In the genomic region with DNA sequence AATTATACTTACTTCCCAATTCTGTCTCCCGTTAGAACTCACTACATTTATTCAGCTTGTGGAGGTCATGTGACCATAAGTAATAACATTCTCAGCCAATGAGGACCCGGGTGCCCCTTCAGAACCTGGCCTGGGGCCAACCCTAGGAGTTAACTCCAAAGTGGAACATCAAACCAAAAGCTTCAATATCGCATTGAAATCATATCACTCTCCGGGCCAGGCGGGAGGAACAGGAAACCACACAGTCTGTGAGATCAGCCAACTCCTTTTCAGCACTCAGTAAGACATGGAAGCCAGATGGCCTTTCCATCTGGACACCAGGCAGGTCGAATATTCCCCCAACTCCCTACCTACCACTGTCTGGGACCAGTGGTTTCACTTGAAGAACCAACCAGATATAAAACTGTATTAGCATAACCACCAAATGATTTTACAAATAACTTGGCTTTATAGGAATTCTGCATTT, we compare ENCODE assay signal across 9 cellular contexts. TPM values are rescaled to one million over a fixed set of nuclear protein-coding genes. Genes with fewer than 3 reads are reported as not detected.
DNase-seq lines count a peak whose midpoint lies in the region; ATAC-seq, FAIRE-seq and TF ChIP-seq lines count a peak whose summit lies in the region.
"Had no signal": no experiment of that assay in that cellular context is flagged by ENCODE, and none has a peak within 500 bp of the region (broad histone marks: within the 10 kb centered on the region; RNA-seq: fewer than 3 reads in every experiment).

No MANE protein-coding gene starts in this region.

- no peak for TF ChIP-seq RAD21 in GM12878 (IDR thresholded peaks at IDR 0.05; ENCODE audit: insufficient read depth, low read depth, low read length)

- DNase-seq in AML-193 (lab: John Stamatoyannopoulos, UW) (peak; percentile 52 to 66), Kasumi-1 (lab: John Stamatoyannopoulos, UW) (peak; percentile 92 to 94), GM12878 (ENCODE audit: low read depth, low spot score) (no peak), mesenchymal stem cell (peak; percentile 55), HT-29 (ENCODE audit: low spot score) (no peak)
- DNase-seq in naive thymus-derived CD4-positive, alpha-beta T cell = no peak
- DNase-seq: activated T-cell treated with anti-CD3 and anti-CD28 coated beads, Interleukin-2, amount 50 U/mL, for 1 hour had no signal

- H2AFZ ChIP-seq in GM12878 (ENCODE audit: control insufficient read depth, low read depth, low read length) (peak overlapping the region; percentile 55), mesenchymal stem cell (ENCODE audit: low read depth, low read length) (no peak overlapping the region)

- H3K36me3 ChIP-seq in GM12878 (ENCODE audit: control insufficient read depth in 2 of 2, insufficient read depth in 2 of 2, low read length in 1 of 2) (0 out of 4 replicates have a peak, but pooled peaks cover 0 to 6% of the 10 kb centered on the region in 2 experiments), mesenchymal stem cell (ENCODE audit: control insufficient read depth in 1 of 2, insufficient read depth in 2 of 2, low read depth in 1 of 2, low read length in 2 of 2) (no peaks in the 10 kb centered on the region)
- H3K36me3 ChIP-seq in naive thymus-derived CD4-positive, alpha-beta T cell (ENCODE audit: control insufficient read depth in 2 of 3, insufficient read depth in 3 of 3, low read length in 3 of 3) = no peaks in the 10 kb centered on the region

- SMC1A ChIA-PET in GM12878 (lab: Charles Lee; ENCODE audit: uncharacterized antibody, unreplicated experiment) = interaction anchor here (0.9 to 23.6 kb wide), 7 partner anchors 5 to 102 kb away, joined by 3 to 516 read pairs (median 6); a partner anchor contains a TSS

- H2BK15ac ChIP-seq in mesenchymal stem cell (ENCODE audit: low read depth, poor library complexity, severe bottlenecking) = no peak overlapping the region

- TF ChIP-seq EP300 in GM12878 (IDR thresholded peaks at IDR 0.05; ENCODE audit: borderline replicate concordance in 1 of 2, control insufficient read depth in 1 of 2, low read depth in 2 of 2, low read length in 2 of 2) = no peak

- peaks cover 0 to 35% (median 14%) of the 10 kb centered on the region in 5 donors for H3K36me3 Mint-ChIP-seq in naive thymus-derived CD4-positive, alpha-beta T cell

- POLR2A ChIA-PET in GM12878 (lab: Charles Lee) = interaction anchor here (0.6 to 8.0 kb wide), 7 partner anchors 10 to 96 kb away, joined by 3 to 127 read pairs (median 10); no protein-coding TSS in a partner anchor
- POLR2A ChIA-PET in naive thymus-derived CD4-positive, alpha-beta T cell (lab: Charles Lee) = interaction anchor here (0.6 kb wide), 1 partner anchor 36 kb away, joined by 3 read pairs; no protein-coding TSS in a partner anchor

- H3K9me3 ChIP-seq in GM12878 (replicated peaks; ENCODE audit: control insufficient read depth, insufficient read depth, low read length) (no peaks in the 10 kb centered on the region), mesenchymal stem cell (ENCODE audit: control insufficient read depth, low read length) (no peaks in the 10 kb centered on the region)
- no peaks in the 10 kb centered on the region for H3K9me3 ChIP-seq in naive thymus-derived CD4-positive, alpha-beta T cell (ENCODE audit: control insufficient read depth in 2 of 3, low read length in 3 of 3)

- no peak for FAIRE-seq in GM12878 (lab: Jason Lieb, UNC)

- no peak overlapping the region for H3K14ac ChIP-seq in mesenchymal stem cell (ENCODE audit: low read length in 2 of 2)

- H3K27me3 Mint-ChIP-seq in naive thymus-derived CD4-positive, alpha-beta T cell = no peaks in the 10 kb centered on the region

- H4K20me1 ChIP-seq in GM12878 (ENCODE audit: control insufficient read depth, insufficient read depth) = no peaks in the 10 kb centered on the region

- peak; percentile 2; the same call in 1 of the 3 replicates for ATAC-seq in GM12878
- ATAC-seq in naive thymus-derived CD4-positive, alpha-beta T cell = no peak
- ATAC-seq in GM18907 (IDR thresholded peaks at IDR 0.05; ENCODE audit: unreplicated experiment) = no peak
- no peak for ATAC-seq in HG03432 (IDR thresholded peaks at IDR 0.05; ENCODE audit: unreplicated experiment)

- in situ Hi-C loops in GM12878 (cut with MboI) = no loop called here

- peak overlapping the region; percentile 19 for H4K8ac ChIP-seq in mesenchymal stem cell (ENCODE audit: low read length)

- H3K4me2 ChIP-seq in GM12878 (ENCODE audit: control insufficient read depth, insufficient read depth) = peak overlapping the region; percentile 83
- no peak overlapping the region for H3K4me2 ChIP-seq in mesenchymal stem cell (ENCODE audit: low read length, poor library complexity, severe bottlenecking)

- H2BK12ac ChIP-seq in mesenchymal stem cell (ENCODE audit: low read length in 2 of 2) = peak overlapping the region in 1 of 2 experiments; percentile 59

- BruUV-seq in GM12878 (replicated peaks; lab: Mats Ljungman, UMichigan) = no TSS peak

- H3K9ac ChIP-seq in GM12878 (ENCODE audit: control insufficient read depth, insufficient read depth, low read length) = peak overlapping the region; percentile 41; the same call in 1 of the 2 replicates
- peak overlapping the region; percentile 42 for H3K9ac ChIP-seq in mesenchymal stem cell (ENCODE audit: low read length)

- H3K4me1 ChIP-seq in GM12878 (ENCODE audit: control insufficient read depth, insufficient read depth, low read length) (peaks cover 38% of the 10 kb centered on the region), mesenchymal stem cell (ENCODE audit: control insufficient read depth, insufficient read depth, low read depth, low read length) (peaks cover 14% of the 10 kb centered on the region)
- peaks cover 11 to 14% of the 10 kb centered on the region in 2 donors for H3K4me1 ChIP-seq in naive thymus-derived CD4-positive, alpha-beta T cell (ENCODE audit: control insufficient read depth in 2 of 2, insufficient read depth in 2 of 2, low read length in 2 of 2)

- H3K4me1 Mint-ChIP-seq in naive thymus-derived CD4-positive, alpha-beta T cell = peaks cover 22 to 66% (median 55%) of the 10 kb centered on the region in 7 donors

- H3K4me3 ChIP-seq in GM12878 (peak overlapping the region; percentile 62), mesenchymal stem cell (ENCODE audit: insufficient read depth in 1 of 2, low read depth in 1 of 2, low read length in 2 of 2) (peak overlapping the region in 1 of 2 experiments; percentile 25)
- H3K4me3 ChIP-seq in naive thymus-derived CD4-positive, alpha-beta T cell (ENCODE audit: low read length) = no peak overlapping the region

- H4K91ac ChIP-seq in mesenchymal stem cell (ENCODE audit: low read length) = no peak overlapping the region

- peak overlapping the region; percentile 46 to 58 for H3K18ac ChIP-seq in mesenchymal stem cell (ENCODE audit: low read depth in 1 of 2, low read length in 2 of 2)

- RAD21 ChIA-PET in GM12878 (lab: Charles Lee; ENCODE audit: unreplicated experiment) = interaction anchor here (1.4 to 18.3 kb wide), 6 partner anchors 10 to 92 kb away, joined by 4 to 340 read pairs (median 10); no protein-coding TSS in a partner anchor

- H3K27me3 ChIP-seq in GM12878 (replicated peaks in 1 of 2; ENCODE audit: control insufficient read depth in 2 of 2, insufficient read depth in 2 of 2, low read length in 1 of 2) (no peaks in the 10 kb centered on the region), mesenchymal stem cell (ENCODE audit: control insufficient read depth in 1 of 2, insufficient read depth in 1 of 2, low read length in 2 of 2) (no peaks in the 10 kb centered on the region)
- H3K27me3 ChIP-seq in naive thymus-derived CD4-positive, alpha-beta T cell (ENCODE audit: control insufficient read depth in 2 of 2, insufficient read depth in 2 of 2, low read length in 2 of 2) = no peaks in the 10 kb centered on the region

- H3K23ac ChIP-seq in mesenchymal stem cell (ENCODE audit: low read length in 2 of 2) = no peak overlapping the region

- H3K79me1 ChIP-seq in mesenchymal stem cell (replicated peaks; ENCODE audit: low read length, poor library complexity, severe bottlenecking) = no peaks in the 10 kb centered on the region

- intact Hi-C loops in GM12878 (cut with micrococcal nuclease; ENCODE audit: unreplicated experiment) = no loop called here
- intact Hi-C loops in naive thymus-derived CD4-positive, alpha-beta T cell (cut with micrococcal nuclease) = no loop called here

- CTCF ChIA-PET in GM12878 (lab: Yijun Ruan, JAX) = interaction anchor here (0.8 to 22.6 kb wide), 5 partner anchors 9 to 106 kb away, joined by 3 to 704 read pairs (median 31); a partner anchor contains a TSS
- CTCF ChIA-PET in naive thymus-derived CD4-positive, alpha-beta T cell (lab: Charles Lee) = interaction anchor here (1.9 kb wide), 1 partner anchor 10 kb away, joined by 8 read pairs; no protein-coding TSS in a partner anchor

- peak overlapping the region; percentile 38 for H2AK5ac ChIP-seq in mesenchymal stem cell (ENCODE audit: low read length, severe bottlenecking)

- WGBS in GM12878 (ENCODE audit: insufficient coverage, insufficient replicate concordance, low lambda C conversion rate, missing lambda C conversion rate) = 15% methylated on average over 6 of the region's 6 CpGs
- WGBS in mesenchymal stem cell = 59% methylated on average over 6 of the region's 6 CpGs

- TF ChIP-seq CTCF in GM12878 (IDR thresholded peaks at IDR 0.05 in 2 of 3, conservative IDR thresholded peaks at IDR 0.05 in 1 of 3; ENCODE audit: control insufficient read depth in 2 of 3, extremely low read depth in 1 of 3, insufficient read depth in 1 of 3, low read depth in 3 of 3, low read length in 3 of 3) = no peak

- peak overlapping the region in 1 of 2 experiments; percentile 35 for H3K4ac ChIP-seq in mesenchymal stem cell (ENCODE audit: low read depth in 1 of 2, low read length in 2 of 2)

- no peak overlapping the region for H3K27ac Mint-ChIP-seq in naive thymus-derived CD4-positive, alpha-beta T cell

- peak overlapping the region; percentile 67 for H3K27ac ChIP-seq in GM12878 (ENCODE audit: control insufficient read depth, insufficient read depth)
- H3K27ac ChIP-seq in mesenchymal stem cell (ENCODE audit: low read length, poor library complexity, severe bottlenecking) = no peak overlapping the region
- no peak overlapping the region for H3K27ac ChIP-seq in naive thymus-derived CD4-positive, alpha-beta T cell (ENCODE audit: low read depth, low read length)

- peaks cover 97% of the 10 kb centered on the region for H3K79me2 ChIP-seq in GM12878 (ENCODE audit: control insufficient read depth, insufficient read depth, low read length)

- H2BK120ac ChIP-seq in mesenchymal stem cell (ENCODE audit: low read depth, low read length) = no peak overlapping the region

- H2BK5ac ChIP-seq in mesenchymal stem cell (ENCODE audit: low read depth, low read length, poor library complexity, severe bottlenecking) = no peak overlapping the region

- no peaks in the 10 kb centered on the region for H3K9me3 Mint-ChIP-seq in naive thymus-derived CD4-positive, alpha-beta T cell

- peak overlapping the region in 5 of 10 donors; percentile 5 to 44 (median 12) for H3K4me3 Mint-ChIP-seq in naive thymus-derived CD4-positive, alpha-beta T cell

- no peak for TF ChIP-seq POLR2A in GM12878 (IDR thresholded peaks at IDR 0.05; ENCODE audit: low read depth, low read length)

RNA-seq across cellular contexts. Expression of a gene that starts 5.5 kb away (rescaled TPM):
- 131 and 139 TPM in 2 replicates for total RNA-seq in GM12878 (2013; cell fraction: nucleolus; rRNA removed)
- total RNA-seq in GM12878 (2014; rRNA removed) (13.3 and 16.7 TPM in 2 replicates), GM12878 (2014; rRNA removed; fragmentation: Illumina TruSeq; extraction: Trizol) (17.9 and 18.0 TPM in 2 replicates), GM12878 (2021) (65.2 and 67.1 TPM in 2 replicates)
- 21.3 TPM for polyA plus RNA-seq in GM12878 (2011; ENCODE audit: low read depth)
- polyA plus RNA-seq in GM12878 (2011; rRNA removed) (21.5 and 34.9 TPM in 2 replicates), GM12878 (2014; fragmentation: Illumina TruSeq; extraction: Trizol) (34.5 and 38.4 TPM in 2 replicates), GM12878 (2014; fragmentation: Nextera tagmentation; extraction: Ambion mirVana) (1 to 10 TPM; 6.4 to 8.1 TPM), GM12878 (2014; rRNA removed) (21.8 and 29.4 TPM in 2 replicates), GM12878 (2016; fragmentation: Nextera tagmentation; extraction: Ambion mirVana) (10 to 100 TPM; 30.5 to 37.1 TPM)
- 25.6 and 30.7 TPM in 2 replicates for polyA plus RNA-seq in GM12878 (2011; cell fraction: cytosol; rRNA removed)
- 27.1 and 30.9 TPM in 2 replicates for polyA plus RNA-seq in GM12878 (2011; cell fraction: nucleus; rRNA removed)
- polyA plus RNA-seq in GM12878 (2012) = 26.7 and 29.0 TPM in 2 replicates
- 43.1 and 49.2 TPM in 2 replicates for polyA minus RNA-seq in GM12878 (2011; rRNA and poly(A)+ RNA removed)
- polyA minus RNA-seq in GM12878 (2011; cell fraction: cytosol; rRNA and poly(A)+ RNA removed) = 20.9 and 21.9 TPM in 2 replicates
- polyA minus RNA-seq in GM12878 (2011; cell fraction: nucleus; rRNA and poly(A)+ RNA removed) = 34.6 and 56.4 TPM in 2 replicates
- polyA plus RNA-seq in mesenchymal stem cell (2013, experiment 1 of 2) = 52.7 TPM
- 51.1 TPM for polyA plus RNA-seq in mesenchymal stem cell (2013, experiment 2 of 2)
- total RNA-seq in naive thymus-derived CD4-positive, alpha-beta T cell = 10 to 100 TPM; 15.4 to 46.2 (median 19.6) TPM
- 1 to 10 TPM; 5.3 to 6.0 TPM for polyA plus RNA-seq in naive thymus-derived CD4-positive, alpha-beta T cell
- 3.2 and 4.1 TPM in 2 replicates for total RNA-seq in HT-29 (2014; rRNA removed; shearing (Covaris generic))

Comparison
In these comparisons a context has a peak if more than half of its experiments do, and no peak if none do; other contexts are left out.
1. DNase-seq: peak in AML-193 (2 of 2), Kasumi-1 (2 of 2) and mesenchymal stem cell (single experiment); none in GM12878 (single experiment), naive thymus-derived CD4-positive, alpha-beta T cell (0 of 9) and HT-29 (single experiment).